19 cellular contexts compared by ENCODE assay signal in the genomic region with DNA sequence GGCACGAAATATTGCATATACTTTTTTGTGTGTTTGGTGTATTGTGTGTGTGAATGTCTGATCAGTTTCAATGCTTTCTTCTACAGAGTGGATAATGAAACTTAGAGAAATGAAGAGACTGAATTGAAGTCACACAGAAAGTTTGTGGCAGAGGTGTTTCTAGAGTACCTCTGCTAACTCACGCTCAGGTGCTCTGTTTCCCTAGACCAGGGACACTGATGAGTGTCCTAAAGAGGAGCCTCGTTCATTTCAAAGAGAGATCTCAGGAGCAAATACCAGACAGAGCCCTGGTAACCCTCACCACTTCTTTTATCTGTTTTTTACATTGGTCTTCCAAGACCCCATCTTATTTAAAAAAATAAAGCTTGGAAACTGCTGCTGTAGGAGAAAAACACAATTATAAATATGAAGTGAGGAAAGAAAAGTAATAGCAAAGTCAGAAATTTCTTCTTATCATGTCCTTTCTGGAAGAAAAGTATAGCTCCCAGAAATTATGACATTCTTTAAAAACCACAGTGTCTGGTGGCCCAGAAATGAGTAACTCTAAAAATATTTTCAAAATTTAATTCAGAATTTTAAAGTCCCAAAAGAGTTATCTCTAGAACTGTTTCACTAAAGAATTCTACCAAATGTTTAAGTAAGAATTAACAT.
DNase-seq lines count a peak whose midpoint lies in the region; ATAC-seq and TF ChIP-seq lines count a peak whose summit lies in the region.
"Had no signal": no experiment of that assay in that cellular context is flagged by ENCODE, and none has a peak within 500 bp of the region (broad histone marks: within the 10 kb centered on the region; RNA-seq: fewer than 3 reads in every experiment).

No MANE protein-coding gene starts in this region.

- H3K4me3 ChIP-seq in left ventricle myocardium inferior, result no peak overlapping the region
- H3K4me3 ChIP-seq: sigmoid colon, upper lobe of right lung had no signal

- H3K36me3 ChIP-seq in left ventricle myocardium inferior, result no peaks in the 10 kb centered on the region
- H3K36me3 ChIP-seq: sigmoid colon, upper lobe of right lung, WERI-Rb-1 had no signal

- ATAC-seq in GM21360 (IDR thresholded peaks at IDR 0.05; ENCODE audit: unreplicated experiment) (no peak), GM18502 (IDR thresholded peaks at IDR 0.05; ENCODE audit: poor library complexity, unreplicated experiment) (no peak)
- ATAC-seq: HepG2; naive thymus-derived CD4-positive, alpha-beta T cell; stimulated activated effector memory CD8-positive, alpha-beta T cell treated with anti-CD3 and anti-CD28 coated beads, Interleukin-12 subunit alpha, Interleukin-12 subunit beta, amount 100 ng/mL, for 72 hours; upper lobe of right lung had no signal

- no peaks in the 10 kb centered on the region for H3K27me3 ChIP-seq in left ventricle myocardium inferior (ENCODE audit: low read depth)
- H3K27me3 ChIP-seq: sigmoid colon, upper lobe of right lung had no signal

- no peak for TF ChIP-seq CTCF in left ventricle myocardium inferior (IDR thresholded peaks at IDR 0.05; ENCODE audit: borderline replicate concordance)

- peaks cover 9% of the 10 kb centered on the region for H3K9me3 ChIP-seq in left ventricle myocardium inferior (replicated peaks)
- H3K9me3 ChIP-seq: sigmoid colon, upper lobe of right lung had no signal

- intact Hi-C loops in left ventricle myocardium inferior (cut with micrococcal nuclease), result no loop called here
- intact Hi-C loops in cardiac septum (cut with DNase I), result no loop called here

- H3K27ac ChIP-seq in left ventricle myocardium inferior (replicated peaks), result peak overlapping the region; percentile 31
- H3K27ac ChIP-seq: upper lobe of right lung, WERI-Rb-1 had no signal

- H3K4me1 ChIP-seq in left ventricle myocardium inferior, result peaks cover 14% of the 10 kb centered on the region
- H3K4me1 ChIP-seq: sigmoid colon, upper lobe of right lung had no signal

- no peak for DNase-seq in left ventricle myocardium inferior
- DNase-seq in cardiac septum (ENCODE audit: low spot score), result no peak
- peak; percentile 45 for DNase-seq in astrocyte of the hippocampus (ENCODE audit: low read depth, low spot score)
- DNase-seq in islet precursor cell, result peak; percentile 64
- no peak for DNase-seq in superior temporal gyrus (ENCODE audit: extremely low spot score)
- DNase-seq in activated CD8-positive, alpha-beta memory T cell treated with anti-CD3 and anti-CD28 coated beads, Interleukin-2, amount 50 U/mL, for 48 hours, result no peak
- DNase-seq: activated gamma-delta T cell treated with Interleukin-2 at 50 U/mL for 16 hours; caudate nucleus; CD8-positive, alpha-beta memory T cell; left cardiac atrium; naive thymus-derived CD4-positive, alpha-beta T cell; NCI-H1092; sigmoid colon; upper lobe of right lung; WERI-Rb-1 had no signal

Comparison
In these comparisons a context has a peak if more than half of its experiments do, and no peak if none do; other contexts are left out.
1. DNase-seq: peak in astrocyte of the hippocampus (single experiment) and islet precursor cell (single experiment); none in left ventricle myocardium inferior (single experiment), cardiac septum (single experiment), superior temporal gyrus (single experiment) and activated CD8-positive, alpha-beta memory T cell treated with anti-CD3 and anti-CD28 coated beads, Interleukin-2, amount 50 U/mL, for 48 hours (single experiment).